In the genomic region with DNA sequence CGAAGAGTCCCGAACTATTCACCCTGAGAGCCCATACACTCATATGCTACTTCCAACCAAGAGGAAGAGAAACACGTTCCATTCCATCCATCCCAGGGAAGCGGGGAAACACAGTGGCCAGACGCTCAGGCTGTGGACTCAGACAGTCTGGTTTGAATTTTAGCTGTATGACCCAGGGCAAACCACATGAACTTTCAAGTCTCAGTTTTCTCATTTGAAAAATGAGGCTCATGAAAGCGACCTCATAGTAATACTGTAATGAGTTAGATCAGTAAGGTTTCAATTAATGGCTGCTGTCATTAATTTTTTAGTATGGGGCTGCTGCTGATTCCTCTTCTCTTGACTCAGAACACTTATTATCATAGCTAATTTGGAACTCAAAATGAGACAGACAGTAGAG, we compare ENCODE assay signal across 1 cellular context.
TF ChIP-seq lines count a peak whose summit lies in the region.

No MANE protein-coding gene starts in this region.

TF ChIP-seq in WTC11, 78 proteins besides CTCF, POLR2A, EP300 and RAD21 (continued from another document):
- TF ChIP-seq ARID4B (CRISPR knock-in tag; IDR thresholded peaks at IDR 0.05; ENCODE audit: borderline replicate concordance) (no peak), CREM (CRISPR knock-in tag; IDR thresholded peaks at IDR 0.05) (no peak), KAT7 (CRISPR knock-in tag; IDR thresholded peaks at IDR 0.05; ENCODE audit: borderline replicate concordance) (no peak), FOXP4 (CRISPR knock-in tag; IDR thresholded peaks at IDR 0.05) (no peak), AR (CRISPR knock-in tag; IDR thresholded peaks at IDR 0.05) (no peak), ZNF416 (CRISPR knock-in tag; IDR thresholded peaks at IDR 0.05) (no peak)
